Comparison of ENCODE assay signal across 11 cellular contexts in the genomic region with DNA sequence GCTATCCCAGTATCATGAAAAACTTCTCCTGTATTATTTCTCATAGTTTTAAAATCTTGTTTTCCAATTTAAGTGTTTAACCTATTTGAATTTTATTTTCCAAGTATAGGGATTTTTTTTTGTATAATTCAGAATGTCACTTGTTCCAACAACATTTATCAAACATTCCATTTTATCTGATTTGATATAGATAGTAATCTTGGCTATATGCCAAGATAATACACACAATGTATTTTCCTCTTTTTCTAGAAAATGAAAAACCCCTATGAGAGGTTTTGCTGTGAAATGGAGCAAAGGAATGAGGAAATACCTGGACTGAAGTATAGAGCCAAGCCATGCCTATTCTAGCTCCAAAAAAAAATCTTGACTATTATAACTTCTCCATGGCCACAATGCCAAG.
"Had no signal": no experiment of that assay in that cellular context is flagged by ENCODE, and none has a peak within 500 bp of the region (broad histone marks: within the 10 kb centered on the region; RNA-seq: fewer than 3 reads in every experiment).

No MANE protein-coding gene starts in this region.

- H3K27ac ChIP-seq: GM23248 had no signal

- FAIRE-seq: H1, H54 had no signal

- H3K4me2 ChIP-seq: GM23338 had no signal

- H3K4me3 ChIP-seq: GM23248, GM23338, HAP-1 had no signal

- ATAC-seq: GM23338, HCT116 had no signal

- H3K4me1 ChIP-seq: HAP-1 had no signal

- H3K36me3 ChIP-seq: HAP-1 had no signal

- H3K9me3 ChIP-seq: HAP-1 had no signal

- DNase-seq: GM23248, GOT3, H7, H9, HCEC 1CT, HFFc6 had no signal

- H2AFZ ChIP-seq: GM23248, GM23338 had no signal

- H3K9ac ChIP-seq: GM23248 had no signal
